In the genomic region with DNA sequence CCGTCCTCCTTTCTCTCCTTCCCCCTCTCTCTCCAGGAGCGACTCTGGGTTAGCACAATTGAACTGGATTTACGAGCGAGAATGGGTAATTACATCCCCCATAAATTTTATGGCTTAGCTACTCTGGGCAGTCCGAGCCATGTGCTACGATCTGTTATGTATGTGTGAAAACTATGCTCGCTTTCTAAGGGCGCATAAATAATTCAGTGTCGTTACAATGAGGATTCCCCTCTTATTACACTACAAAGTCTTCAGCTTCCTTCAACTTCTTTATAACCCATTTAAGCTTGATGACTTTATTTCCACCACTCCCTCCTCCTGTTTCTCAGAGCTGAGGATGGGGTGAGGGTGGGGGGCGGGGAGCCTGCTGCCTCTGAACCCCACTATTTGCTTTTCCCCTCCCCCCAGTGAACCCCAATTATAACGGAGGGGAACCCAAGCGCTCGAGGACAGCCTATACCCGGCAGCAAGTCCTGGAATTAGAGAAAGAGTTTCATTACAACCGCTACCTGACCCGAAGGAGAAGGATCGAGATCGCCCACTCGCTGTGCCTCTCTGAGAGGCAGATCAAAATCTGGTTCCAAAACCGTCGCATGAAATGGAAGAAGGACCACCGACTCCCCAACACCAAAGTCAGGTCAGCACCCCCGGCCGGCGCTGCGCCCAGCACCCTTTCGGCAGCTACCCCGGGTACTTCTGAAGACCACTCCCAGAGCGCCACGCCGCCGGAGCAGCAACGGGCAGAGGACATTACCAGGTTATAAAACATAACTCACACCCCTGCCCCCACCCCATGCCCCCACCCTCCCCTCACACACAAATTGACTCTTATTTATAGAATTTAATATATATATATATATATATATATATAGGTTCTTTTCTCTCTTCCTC, we compare ENCODE assay signal across 1 cellular context.
TF ChIP-seq lines count a peak whose summit lies in the region.

No MANE protein-coding gene starts in this region.

TF ChIP-seq in SK-N-SH, 30 proteins besides CTCF, POLR2A, EP300 and RAD21:
- TF ChIP-seq MXI1 (IDR thresholded peaks at IDR 0.05; ENCODE audit: low read depth, low read length) (peak; percentile 66), EZH2phosphoT487 (IDR thresholded peaks at IDR 0.05; ENCODE audit: borderline replicate concordance, low read depth) (no peak)
